ENCODE assay signal across 13 cellular contexts in genomic region chr12:116174904-116175303, GRCh38.
DNase-seq lines count a peak whose midpoint lies in the region; ATAC-seq and TF ChIP-seq lines count a peak whose summit lies in the region.
"Had no signal": no experiment of that assay in that cellular context is flagged by ENCODE, and none has a peak within 500 bp of the region (broad histone marks: within the 10 kb centered on the region; RNA-seq: fewer than 3 reads in every experiment).

No MANE protein-coding gene starts in this region.

- DNase-seq in natural killer cell treated with Interleukin-12 subunit alpha and Interleukin-12 subunit beta and Interleukin-15 and Interleukin-18, amount 100 ng/mL, for 72 hours (ENCODE audit: low spot score) = no peak
- DNase-seq in natural killer cell = no peak
- DNase-seq in T-helper 17 cell = no peak
- no peak for DNase-seq in foreskin keratinocyte
- no peak for DNase-seq in HCEC 1CT
- DNase-seq: ACHN; CD4-positive, alpha-beta memory T cell; DMS79; IMR-90 had no signal

- H3K27me3 Mint-ChIP-seq in natural killer cell treated with Interleukin-12 subunit alpha and Interleukin-12 subunit beta and Interleukin-15 and Interleukin-18, amount 100 ng/mL, for 72 hours = no peaks in the 10 kb centered on the region
- H3K27me3 Mint-ChIP-seq in natural killer cell (ENCODE audit: low read depth in 2 of 2) (no peaks in the 10 kb centered on the region), T-helper 17 cell (no peaks in the 10 kb centered on the region)
- no peaks in the 10 kb centered on the region for H3K27me3 Mint-ChIP-seq in stimulated activated memory B cell treated with anti-CD40 and anti-IgM and Interleukin-4, amounts not matched to agents 10 μg/mL and 1 μg/mL and 100 μg/mL, for 72 hours
- H3K27me3 Mint-ChIP-seq: CD4-positive, alpha-beta memory T cell had no signal

- H3K36me3 Mint-ChIP-seq in natural killer cell treated with Interleukin-12 subunit alpha and Interleukin-12 subunit beta and Interleukin-15 and Interleukin-18, amount 100 ng/mL, for 72 hours = peaks cover 8% of the 10 kb centered on the region
- H3K36me3 Mint-ChIP-seq in natural killer cell (no peaks in the 10 kb centered on the region), T-helper 17 cell (ENCODE audit: low read depth) (no peaks in the 10 kb centered on the region)
- no peaks in the 10 kb centered on the region for H3K36me3 Mint-ChIP-seq in stimulated activated memory B cell treated with anti-CD40 and anti-IgM and Interleukin-4, amounts not matched to agents 10 μg/mL and 1 μg/mL and 100 μg/mL, for 72 hours
- H3K36me3 Mint-ChIP-seq: CD4-positive, alpha-beta memory T cell had no signal

- peak overlapping the region; percentile 98 to 99 for H3K27ac Mint-ChIP-seq in natural killer cell treated with Interleukin-12 subunit alpha and Interleukin-12 subunit beta and Interleukin-15 and Interleukin-18, amount 100 ng/mL, for 72 hours
- H3K27ac Mint-ChIP-seq in natural killer cell = no peak overlapping the region
- H3K27ac Mint-ChIP-seq in T-helper 17 cell = no peak overlapping the region
- peak overlapping the region; percentile 18 for H3K27ac Mint-ChIP-seq in stimulated activated memory B cell treated with anti-CD40 and anti-IgM and Interleukin-4, amounts not matched to agents 10 μg/mL and 1 μg/mL and 100 μg/mL, for 72 hours

- peaks cover 46 to 62% of the 10 kb centered on the region in 2 donors for H3K4me1 Mint-ChIP-seq in natural killer cell treated with Interleukin-12 subunit alpha and Interleukin-12 subunit beta and Interleukin-15 and Interleukin-18, amount 100 ng/mL, for 72 hours (ENCODE audit: low read depth in 2 of 2)
- peaks cover 38 to 49% of the 10 kb centered on the region in 2 donors for H3K4me1 Mint-ChIP-seq in natural killer cell
- peaks cover 46% of the 10 kb centered on the region for H3K4me1 Mint-ChIP-seq in T-helper 17 cell
- peaks cover 66% of the 10 kb centered on the region for H3K4me1 Mint-ChIP-seq in stimulated activated memory B cell treated with anti-CD40 and anti-IgM and Interleukin-4, amounts not matched to agents 10 μg/mL and 1 μg/mL and 100 μg/mL, for 72 hours

- no peaks in the 10 kb centered on the region for H3K9me3 ChIP-seq in T-helper 17 cell (ENCODE audit: control insufficient read depth, low read length, poor library complexity, severe bottlenecking)
- H3K9me3 ChIP-seq: BLaER1 treated with 17β-estradiol and CSF1 and Interleukin-3, amounts not matched to agents 10 nM and 100 nM had no signal

- intact Hi-C loops in natural killer cell (cut with micrococcal nuclease) = no loop called here

- H3K27me3 ChIP-seq in foreskin keratinocyte = no peaks in the 10 kb centered on the region
- H3K27me3 ChIP-seq: BLaER1 treated with 17β-estradiol and CSF1 and Interleukin-3, amounts not matched to agents 10 nM and 100 nM had no signal

- no peak overlapping the region for H3K4me3 Mint-ChIP-seq in natural killer cell treated with Interleukin-12 subunit alpha and Interleukin-12 subunit beta and Interleukin-15 and Interleukin-18, amount 100 ng/mL, for 72 hours
- H3K4me3 Mint-ChIP-seq in natural killer cell = no peak overlapping the region
- peak overlapping the region; percentile 58 for H3K4me3 Mint-ChIP-seq in T-helper 17 cell
- H3K4me3 Mint-ChIP-seq in stimulated activated memory B cell treated with anti-CD40 and anti-IgM and Interleukin-4, amounts not matched to agents 10 μg/mL and 1 μg/mL and 100 μg/mL, for 72 hours = no peak overlapping the region

- H3K27ac ChIP-seq in foreskin keratinocyte = no peak overlapping the region
- H3K27ac ChIP-seq: BLaER1 treated with 17β-estradiol and CSF1 and Interleukin-3, amounts not matched to agents 10 nM and 100 nM had no signal

- TF ChIP-seq CTCF in natural killer cell (IDR thresholded peaks at IDR 0.05) = no peak
- no peak for TF ChIP-seq CTCF in foreskin keratinocyte (conservative IDR thresholded peaks at IDR 0.05)

- H3K9me3 Mint-ChIP-seq in natural killer cell treated with Interleukin-12 subunit alpha and Interleukin-12 subunit beta and Interleukin-15 and Interleukin-18, amount 100 ng/mL, for 72 hours = peaks cover 4% of the 10 kb centered on the region
- H3K9me3 Mint-ChIP-seq in natural killer cell = no peaks in the 10 kb centered on the region
- H3K9me3 Mint-ChIP-seq in stimulated activated memory B cell treated with anti-CD40 and anti-IgM and Interleukin-4, amounts not matched to agents 10 μg/mL and 1 μg/mL and 100 μg/mL, for 72 hours = no peaks in the 10 kb centered on the region
- H3K9me3 Mint-ChIP-seq: CD4-positive, alpha-beta memory T cell had no signal

- peaks cover 6% of the 10 kb centered on the region for H3K4me1 ChIP-seq in foreskin keratinocyte

- ATAC-seq in natural killer cell treated with Interleukin-12 subunit alpha and Interleukin-12 subunit beta and Interleukin-15 and Interleukin-18, amount 100 ng/mL, for 72 hours = no peak
- ATAC-seq in natural killer cell (no peak), T-helper 17 cell (no peak), foreskin keratinocyte (peak; percentile 16), HG02981 (IDR thresholded peaks at IDR 0.05; ENCODE audit: unreplicated experiment) (no peak), GM19397 (IDR thresholded peaks at IDR 0.05; ENCODE audit: unreplicated experiment) (no peak)
- ATAC-seq in stimulated activated memory B cell treated with anti-CD40 and anti-IgM and Interleukin-4, amounts not matched to agents 10 μg/mL and 1 μg/mL and 100 μg/mL, for 72 hours = no peak

Comparison
In these comparisons a context has a peak if more than half of its experiments do, and no peak if none do; other contexts are left out.
1. H3K27ac Mint-ChIP-seq: peak in natural killer cell treated with Interleukin-12 subunit alpha and Interleukin-12 subunit beta and Interleukin-15 and Interleukin-18, amount 100 ng/mL, for 72 hours (2 of 2) and stimulated activated memory B cell treated with anti-CD40 and anti-IgM and Interleukin-4, amounts not matched to agents 10 μg/mL and 1 μg/mL and 100 μg/mL, for 72 hours (single experiment); none in natural killer cell (0 of 2) and T-helper 17 cell (single experiment).